ENCODE assay signal across 14 cellular contexts in genomic region chr4:133921280-133922195, GRCh38.
DNase-seq lines count a peak whose midpoint lies in the region; ATAC-seq and TF ChIP-seq lines count a peak whose summit lies in the region.
"Had no signal": no experiment of that assay in that cellular context is flagged by ENCODE, and none has a peak within 500 bp of the region (broad histone marks: within the 10 kb centered on the region; RNA-seq: fewer than 3 reads in every experiment).

No MANE protein-coding gene starts in this region.

- H3K27me3 Mint-ChIP-seq in activated CD4-positive, alpha-beta memory T cell treated with anti-CD3 and anti-CD28 coated beads for 36 hours: no peaks in the 10 kb centered on the region
- H3K27me3 Mint-ChIP-seq: T-helper 17 cell had no signal

- H2AK5ac ChIP-seq in mesendoderm (ENCODE audit: low read length): no peak overlapping the region

- H3K27me3 ChIP-seq in mesendoderm (ENCODE audit: insufficient read depth, low read length, poor library complexity): no peaks in the 10 kb centered on the region

- intact Hi-C loops in activated CD4-positive, alpha-beta memory T cell treated with anti-CD3 and anti-CD28 coated beads for 36 hours (cut with micrococcal nuclease): no loop called here

- H3K9me3 Mint-ChIP-seq in activated CD4-positive, alpha-beta memory T cell treated with anti-CD3 and anti-CD28 coated beads for 36 hours: peaks cover 9% of the 10 kb centered on the region

- TF ChIP-seq CTCF in astrocyte of the spinal cord (IDR thresholded peaks at IDR 0.05; ENCODE audit: low read depth, low read length): peak; percentile 20

- WGBS in mesendoderm (ENCODE audit: extremely low coverage, insufficient coverage, low lambda C conversion rate): no CpG with 5 or more reads among the region's 8 CpGs

- H2BK5ac ChIP-seq in mesendoderm (ENCODE audit: low read length): no peak overlapping the region

- H2BK15ac ChIP-seq in mesendoderm (replicated peaks; ENCODE audit: low read depth): no peak overlapping the region

- H3K4me2 ChIP-seq in mesendoderm (ENCODE audit: low read length): no peak overlapping the region

- H3K79me1 ChIP-seq in mesendoderm (ENCODE audit: low read length): no peaks in the 10 kb centered on the region

- H3K18ac ChIP-seq in mesendoderm (ENCODE audit: low read length): peak overlapping the region; percentile 10

- no peaks in the 10 kb centered on the region for H3K79me2 ChIP-seq in mesendoderm (ENCODE audit: control insufficient read depth, insufficient read depth, low read length)

- no peak overlapping the region for H3K27ac Mint-ChIP-seq in activated CD4-positive, alpha-beta memory T cell treated with anti-CD3 and anti-CD28 coated beads for 36 hours
- H3K27ac Mint-ChIP-seq: T-helper 17 cell had no signal

- ATAC-seq in GM18517 (IDR thresholded peaks at IDR 0.05; ENCODE audit: unreplicated experiment): no peak
- ATAC-seq: sciatic nerve, T-helper 17 cell had no signal

- H3K9ac ChIP-seq in mesendoderm (ENCODE audit: low read length): no peak overlapping the region

- no peak overlapping the region for H3K56ac ChIP-seq in mesendoderm (ENCODE audit: low read length)

- H3K27ac ChIP-seq in mesendoderm (ENCODE audit: low read depth, low read length): no peak overlapping the region
- H3K27ac ChIP-seq: thoracic aorta had no signal

- CTCF ChIA-PET in HEK293T (lab: Yijun Ruan, JAX): no interaction called here
- CTCF ChIA-PET in activated CD4-positive, alpha-beta memory T cell treated with anti-CD3 and anti-CD28 coated beads for 36 hours (lab: Charles Lee): no interaction called here

- H3K4me3 ChIP-seq in astrocyte of the spinal cord (ENCODE audit: low read depth, low read length) (no peak overlapping the region), mesendoderm (ENCODE audit: low read length) (no peak overlapping the region)
- H3K4me3 ChIP-seq: thoracic aorta had no signal

- peak overlapping the region; percentile 56 for H4K8ac ChIP-seq in mesendoderm (ENCODE audit: low read depth, low read length)

- H4K5ac ChIP-seq in mesendoderm (ENCODE audit: low read length): no peak overlapping the region

- no peaks in the 10 kb centered on the region for H3K36me3 ChIP-seq in mesendoderm (ENCODE audit: control insufficient read depth, insufficient read depth, low read length)
- H3K36me3 ChIP-seq: thoracic aorta had no signal

- H2BK120ac ChIP-seq in mesendoderm (ENCODE audit: low read depth, low read length): no peak overlapping the region

- H3K4me1 ChIP-seq in mesendoderm (ENCODE audit: control insufficient read depth, low read depth, low read length): no peaks in the 10 kb centered on the region

- H3K4ac ChIP-seq in mesendoderm (ENCODE audit: low read depth, low read length): no peak overlapping the region

- in situ Hi-C loops in astrocyte of the spinal cord (cut with HindIII; ENCODE audit: low sequenced_read_pairs): no loop called here

- H3K4me1 Mint-ChIP-seq in activated CD4-positive, alpha-beta memory T cell treated with anti-CD3 and anti-CD28 coated beads for 36 hours (ENCODE audit: low read depth): no peaks in the 10 kb centered on the region
- H3K4me1 Mint-ChIP-seq: T-helper 17 cell had no signal

- H3K23ac ChIP-seq in mesendoderm (ENCODE audit: low read length): no peak overlapping the region

- DNase-seq in NCI-H2107 treated with DMSO at 0.1 percent for 48 hours (lab: John Stamatoyannopoulos, UW; ENCODE audit: unreplicated experiment): peak; percentile 2
- no peak for DNase-seq in NCI-H2107 (lab: John Stamatoyannopoulos, UW)
- peak; percentile 50 for DNase-seq in LHCN-M2 (ENCODE audit: low read depth)
- peak; percentile 9 for DNase-seq in astrocyte of the spinal cord (ENCODE audit: low read depth, low spot score)
- peak; percentile 76 for DNase-seq in mesendoderm
- no peak for DNase-seq in HEK293T (ENCODE audit: extremely low spot score)
- DNase-seq in activated CD4-positive, alpha-beta memory T cell treated with anti-CD3 and anti-CD28 coated beads for 36 hours: no peak
- DNase-seq: 8988T, amniotic stem cell, DMS153, T-helper 17 cell had no signal

- POLR2A ChIA-PET in HEK293T (lab: Yijun Ruan, JAX): no interaction called here
- POLR2A ChIA-PET in activated CD4-positive, alpha-beta memory T cell treated with anti-CD3 and anti-CD28 coated beads for 36 hours (lab: Charles Lee): no interaction called here

- H3K4me3 Mint-ChIP-seq in activated CD4-positive, alpha-beta memory T cell treated with anti-CD3 and anti-CD28 coated beads for 36 hours: no peak overlapping the region
- H3K4me3 Mint-ChIP-seq: T-helper 17 cell had no signal

- no peaks in the 10 kb centered on the region for H3K36me3 Mint-ChIP-seq in activated CD4-positive, alpha-beta memory T cell treated with anti-CD3 and anti-CD28 coated beads for 36 hours

TF ChIP-seq in HEK293T, 16 proteins besides CTCF, POLR2A, EP300 and RAD21:
- no peak for TF ChIP-seq L3MBTL2 (conservative IDR thresholded peaks at IDR 0.05)
- TF ChIP-seq TARDBP (IDR thresholded peaks at IDR 0.05): no peak
- no peak for TF ChIP-seq SUZ12 (IDR thresholded peaks at IDR 0.05)
- TF ChIP-seq FOXK2 (IDR thresholded peaks at IDR 0.05): no peak
- no peak for TF ChIP-seq BHLHE40 (IDR thresholded peaks at IDR 0.05; ENCODE audit: borderline replicate concordance)
- TF ChIP-seq, protein P1, sequence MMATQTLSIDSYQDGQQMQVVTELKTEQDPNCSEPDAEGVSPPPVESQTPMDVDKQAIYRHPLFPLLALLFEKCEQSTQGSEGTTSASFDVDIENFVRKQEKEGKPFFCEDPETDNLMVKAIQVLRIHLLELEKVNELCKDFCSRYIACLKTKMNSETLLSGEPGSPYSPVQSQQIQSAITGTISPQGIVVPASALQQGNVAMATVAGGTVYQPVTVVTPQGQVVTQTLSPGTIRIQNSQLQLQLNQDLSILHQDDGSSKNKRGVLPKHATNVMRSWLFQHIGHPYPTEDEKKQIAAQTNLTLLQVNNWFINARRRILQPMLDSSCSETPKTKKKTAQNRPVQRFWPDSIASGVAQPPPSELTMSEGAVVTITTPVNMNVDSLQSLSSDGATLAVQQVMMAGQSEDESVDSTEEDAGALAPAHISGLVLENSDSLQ (IDR thresholded peaks at IDR 0.05): no peak
- no peak for TF ChIP-seq LEF1 (IDR thresholded peaks at IDR 0.05; ENCODE audit: borderline replicate concordance)
- TF ChIP-seq CTBP1 (IDR thresholded peaks at IDR 0.05; ENCODE audit: borderline replicate concordance): no peak
- TF ChIP-seq FOXA1 (IDR thresholded peaks at IDR 0.05): no peak
- TF ChIP-seq HDGF (IDR thresholded peaks at IDR 0.05; ENCODE audit: borderline replicate concordance): no peak
- no peak for TF ChIP-seq ARNT (IDR thresholded peaks at IDR 0.05)
- no peak for TF ChIP-seq FOXM1 (IDR thresholded peaks at IDR 0.05; ENCODE audit: borderline replicate concordance)
- TF ChIP-seq ZNF384 (IDR thresholded peaks at IDR 0.05): no peak
- no peak for TF ChIP-seq NFRKB (IDR thresholded peaks at IDR 0.05)
- TF ChIP-seq SP1 (IDR thresholded peaks at IDR 0.05): no peak
- TF ChIP-seq ELF4 (IDR thresholded peaks at IDR 0.05): no peak

Comparison
In these comparisons a context has a peak if more than half of its experiments do, and no peak if none do; other contexts are left out.
1. DNase-seq: peak in NCI-H2107 treated with DMSO at 0.1 percent for 48 hours (single experiment), LHCN-M2 (single experiment), astrocyte of the spinal cord (single experiment) and mesendoderm (single experiment); none in NCI-H2107 (single experiment), HEK293T (single experiment) and activated CD4-positive, alpha-beta memory T cell treated with anti-CD3 and anti-CD28 coated beads for 36 hours (single experiment).